ENCODE assay signal across 8 cellular contexts in genomic region chr19:21835810-21836444, GRCh38. TPM values are rescaled to one million over a fixed set of nuclear protein-coding genes. Genes with fewer than 3 reads are reported as not detected.
DNase-seq lines count a peak whose midpoint lies in the region; ATAC-seq and TF ChIP-seq lines count a peak whose summit lies in the region.

ZNF43 (minus strand) TSS chr19:21836182; CDS start chr19:21836038, 144 bp downstream.

- peak within 1 kb of the TSS; percentile 80 to 92 for H3K27ac ChIP-seq in SK-N-SH (ENCODE audit: low read depth in 2 of 2, low read length in 1 of 2)
- no peak within 1 kb of the TSS for H3K27ac ChIP-seq in temporal lobe (ENCODE audit: low read depth, low read length)

- H4K20me1 ChIP-seq in SK-N-SH (ENCODE audit: insufficient read depth), result no peaks in the 10 kb centered on the region

- peaks cover 0 to 4% (median 0%) of the 10 kb centered on the region in 3 donors for H3K9me3 Mint-ChIP-seq in IgD-negative memory B cell
- H3K9me3 Mint-ChIP-seq in activated naive CD8-positive, alpha-beta T cell treated with anti-CD3 and anti-CD28 coated beads, Interleukin-2, amount 10 ng/mL, durations not matched to agents 7 days and 5 days, result peaks cover 10% of the 10 kb centered on the region
- peaks cover 19% of the 10 kb centered on the region for H3K9me3 Mint-ChIP-seq in glutamatergic neuron (ENCODE audit: unreplicated experiment)

- H3K4me1 ChIP-seq in SK-N-SH (ENCODE audit: control insufficient read depth in 1 of 2, insufficient read depth in 2 of 2, low read depth in 1 of 2, low read length in 1 of 2), result peaks cover 0 to 2% of the 10 kb centered on the region in 2 experiments; a peak in 1 of 4 replicates

- H3K9ac ChIP-seq in SK-N-SH, result peak within 1 kb of the TSS; percentile 82

- peaks cover 28% of the 10 kb centered on the region for H3F3A ChIP-seq in SK-N-SH (replicated peaks; ENCODE audit: insufficient read depth)

- no peaks in the 10 kb centered on the region for H3K9me3 ChIP-seq in SK-N-SH

- TF ChIP-seq CTCF in SK-N-SH (IDR thresholded peaks at IDR 0.05), result no peak
- no peak for TF ChIP-seq CTCF in glutamatergic neuron (IDR thresholded peaks at IDR 0.05; ENCODE audit: partially characterized antibody, unreplicated experiment)
- no peak for TF ChIP-seq CTCF in omental fat pad (IDR thresholded peaks at IDR 0.05)

- H3K27ac Mint-ChIP-seq in IgD-negative memory B cell (peak within 1 kb of the TSS; percentile 98 to 99 (median 98)), glutamatergic neuron (ENCODE audit: unreplicated experiment) (peak within 1 kb of the TSS; percentile 100)
- peak within 1 kb of the TSS; percentile 100 for H3K27ac Mint-ChIP-seq in activated naive CD8-positive, alpha-beta T cell treated with anti-CD3 and anti-CD28 coated beads, Interleukin-2, amount 10 ng/mL, durations not matched to agents 7 days and 5 days

- H3K4me1 Mint-ChIP-seq in IgD-negative memory B cell (peaks cover 6 to 26% (median 16%) of the 10 kb centered on the region in 3 donors), glutamatergic neuron (ENCODE audit: low read depth, unreplicated experiment) (no peaks in the 10 kb centered on the region)
- peaks cover 10% of the 10 kb centered on the region for H3K4me1 Mint-ChIP-seq in activated naive CD8-positive, alpha-beta T cell treated with anti-CD3 and anti-CD28 coated beads, Interleukin-2, amount 10 ng/mL, durations not matched to agents 7 days and 5 days

- in situ Hi-C loops in Caki2 (cut with HindIII; ENCODE audit: low pct_unique_long_range_greater_than_20kb, low sequenced_read_pairs), result no loop called here

- H3K79me2 ChIP-seq in SK-N-SH (ENCODE audit: insufficient read depth), result peaks cover 40% of the 10 kb centered on the region

- TF ChIP-seq RAD21 in SK-N-SH (IDR thresholded peaks at IDR 0.05; ENCODE audit: low read length), result no peak

- CTCF ChIA-PET in SK-N-SH (lab: Yijun Ruan, JAX), result interaction anchor here (0.6 to 3.0 kb wide), 2 partner anchors 16 to 71 kb away, joined by 3 to 11 read pairs; no protein-coding TSS in a partner anchor

- peak within 1 kb of the TSS; percentile 96 for H3K4me2 ChIP-seq in SK-N-SH

- POLR2A ChIA-PET in SK-N-SH (lab: Yijun Ruan, JAX), result interaction anchor here (0.8 to 2.0 kb wide), 8 partner anchors 8 to 693 kb away, joined by 3 to 49 read pairs (median 4); partner anchors contain the start of genes ZNF100, ZNF429 and ZNF708
- POLR2A ChIA-PET in activated naive CD8-positive, alpha-beta T cell treated with anti-CD3 and anti-CD28 coated beads, Interleukin-2, amount 10 ng/mL, durations not matched to agents 7 days and 5 days (lab: Charles Lee), result interaction anchor here (0.6 to 2.8 kb wide), 24 partner anchors 8 to 1923 kb away, joined by 3 to 76 read pairs (median 4); partner anchors contain the start of genes ZNF100, ZNF257, ZNF429 and ZNF430

- no peak for TF ChIP-seq EP300 in SK-N-SH (IDR thresholded peaks at IDR 0.05; ENCODE audit: borderline replicate concordance in 1 of 2, low read depth in 1 of 2, low read length in 1 of 2)

- H3K27me3 Mint-ChIP-seq in IgD-negative memory B cell (no peaks in the 10 kb centered on the region), glutamatergic neuron (ENCODE audit: unreplicated experiment) (peaks cover 19% of the 10 kb centered on the region)
- no peaks in the 10 kb centered on the region for H3K27me3 Mint-ChIP-seq in activated naive CD8-positive, alpha-beta T cell treated with anti-CD3 and anti-CD28 coated beads, Interleukin-2, amount 10 ng/mL, durations not matched to agents 7 days and 5 days

- DNase-seq in Caki2 (ENCODE audit: low read depth) (peak; percentile 92), SK-N-SH (peak; percentile 79), glutamatergic neuron (peak; percentile 94), omental fat pad (ENCODE audit: low spot score) (peak; percentile 96)
- peak; percentile 84 for DNase-seq in activated naive CD8-positive, alpha-beta T cell treated with anti-CD3 and anti-CD28 coated beads, Interleukin-2, amount 10 ng/mL, durations not matched to agents 7 days and 5 days

- peaks cover 18 to 48% of the 10 kb centered on the region in 2 experiments for H3K36me3 ChIP-seq in SK-N-SH (replicated peaks in 1 of 2; ENCODE audit: control insufficient read depth in 1 of 2, insufficient read depth in 2 of 2, low read length in 1 of 2)

- H3K36me3 Mint-ChIP-seq in IgD-negative memory B cell, result peaks cover 4% of the 10 kb centered on the region
- H3K36me3 Mint-ChIP-seq in activated naive CD8-positive, alpha-beta T cell treated with anti-CD3 and anti-CD28 coated beads, Interleukin-2, amount 10 ng/mL, durations not matched to agents 7 days and 5 days, result peaks cover 67% of the 10 kb centered on the region
- H3K36me3 Mint-ChIP-seq in glutamatergic neuron (ENCODE audit: unreplicated experiment), result peaks cover 9% of the 10 kb centered on the region

- H3K4me3 Mint-ChIP-seq in IgD-negative memory B cell, result peak within 1 kb of the TSS; percentile 97 to 99 (median 98)
- peak within 1 kb of the TSS; percentile 98 for H3K4me3 Mint-ChIP-seq in activated naive CD8-positive, alpha-beta T cell treated with anti-CD3 and anti-CD28 coated beads, Interleukin-2, amount 10 ng/mL, durations not matched to agents 7 days and 5 days
- H3K4me3 Mint-ChIP-seq in glutamatergic neuron (ENCODE audit: unreplicated experiment), result peak within 1 kb of the TSS; percentile 100

- H3K4me3 ChIP-seq in SK-N-SH (ENCODE audit: low read depth in 2 of 2, low read length in 1 of 2), result peak within 1 kb of the TSS; percentile 69 to 90

- WGBS in SK-N-SH (ENCODE audit: low lambda C conversion rate), result 3% methylated on average over 14 of the region's 29 CpGs

- H2AFZ ChIP-seq in SK-N-SH (ENCODE audit: low read depth), result peak within 1 kb of the TSS; percentile 92

- no peaks in the 10 kb centered on the region for H3K27me3 ChIP-seq in SK-N-SH (ENCODE audit: insufficient read depth)

- H3K9me2 ChIP-seq in SK-N-SH, result no peaks in the 10 kb centered on the region

- ATAC-seq in GM21390 (IDR thresholded peaks at IDR 0.05; ENCODE audit: unreplicated experiment), result peak; percentile 95
- ATAC-seq in activated naive CD8-positive, alpha-beta T cell treated with anti-CD3 and anti-CD28 coated beads, Interleukin-2, amount 10 ng/mL, durations not matched to agents 7 days and 5 days (ENCODE audit: low read depth), result peak; percentile 99
- peak; percentile 99 for ATAC-seq in omental fat pad (ENCODE audit: low FRiP score)

TF ChIP-seq in SK-N-SH, 30 proteins besides CTCF, POLR2A, EP300 and RAD21 (continues in another document):
- TF ChIP-seq POLR2AphosphoS5 (IDR thresholded peaks at IDR 0.05; ENCODE audit: low read depth, low read length) (peak; percentile 97), USF1 (IDR thresholded peaks at IDR 0.05; ENCODE audit: borderline replicate concordance, low read depth) (0 out of 2 replicates have a peak, but pooled peaks have one; percentile 37), FOSL2 (IDR thresholded peaks at IDR 0.05; ENCODE audit: borderline replicate concordance, low read depth) (0 out of 2 replicates have a peak, but pooled peaks have one; percentile 22), SMC3 (IDR thresholded peaks at IDR 0.05; ENCODE audit: low read depth, low read length) (no peak), MXI1 (IDR thresholded peaks at IDR 0.05; ENCODE audit: low read depth, low read length) (peak; percentile 81), CHD2 (IDR thresholded peaks at IDR 0.05; ENCODE audit: low read length, partially characterized antibody) (peak; percentile 78), SIN3A (IDR thresholded peaks at IDR 0.05; ENCODE audit: borderline replicate concordance, low read depth, low read length) (peak; percentile 32; the same call in 1 of the 2 replicates), RXRA (IDR thresholded peaks at IDR 0.05; ENCODE audit: borderline replicate concordance, low read depth) (0 out of 2 replicates have a peak, but pooled peaks have one; percentile 9), GABPA (IDR thresholded peaks at IDR 0.05; ENCODE audit: low read depth) (peak; percentile 73), ELF1 (IDR thresholded peaks at IDR 0.05) (peak; percentile 81), TAF1 (IDR thresholded peaks at IDR 0.05; ENCODE audit: borderline replicate concordance, low read depth, low read length) (peak; percentile 85), TEAD4 (IDR thresholded peaks at IDR 0.05; ENCODE audit: borderline replicate concordance, insufficient read depth) (peak; percentile 42; the same call in 1 of the 2 replicates), GATA2 (CRISPR knock-in tag; IDR thresholded peaks at IDR 0.05) (peak; percentile 49), JUND (IDR thresholded peaks at IDR 0.05) (peak; percentile 13), USF2 (IDR thresholded peaks at IDR 0.05; ENCODE audit: borderline replicate concordance, low read depth, low read length) (no peak)

RNA-seq across cellular contexts. Expression of gene ZNF43, which starts in this region (rescaled TPM):
- 6.0 and 7.7 TPM in 2 replicates for total RNA-seq in Caki2 (2014; rRNA removed; shearing (Covaris generic); ENCODE audit: low replicate concordance)
- polyA plus RNA-seq in IgD-negative memory B cell (17.0 TPM), SK-N-SH (2012; rRNA removed) (3.4 and 4.9 TPM in 2 replicates)
- polyA plus RNA-seq in SK-N-SH (2012; cell fraction: cytosol; rRNA removed), result 3.6 and 4.0 TPM in 2 replicates
- 8.1 and 14.0 TPM in 2 replicates for polyA plus RNA-seq in SK-N-SH (2012; cell fraction: nucleus; rRNA removed)
- 10 to 100 TPM; 36.5 to 39.8 TPM for total RNA-seq in activated naive CD8-positive, alpha-beta T cell treated with anti-CD3 and anti-CD28 coated beads, Interleukin-2, amount 10 ng/mL, durations not matched to agents 7 days and 5 days
- total RNA-seq in glutamatergic neuron (ENCODE audit: unreplicated experiment) (55.1 TPM), omental fat pad (10 to 100 TPM in 1 of 4 donors, 1 to 10 TPM in 3; 6.2 to 25.7 (median 8.2) TPM), temporal lobe (26.8 TPM)
